1 cellular context compared by ENCODE assay signal in the genomic region with DNA sequence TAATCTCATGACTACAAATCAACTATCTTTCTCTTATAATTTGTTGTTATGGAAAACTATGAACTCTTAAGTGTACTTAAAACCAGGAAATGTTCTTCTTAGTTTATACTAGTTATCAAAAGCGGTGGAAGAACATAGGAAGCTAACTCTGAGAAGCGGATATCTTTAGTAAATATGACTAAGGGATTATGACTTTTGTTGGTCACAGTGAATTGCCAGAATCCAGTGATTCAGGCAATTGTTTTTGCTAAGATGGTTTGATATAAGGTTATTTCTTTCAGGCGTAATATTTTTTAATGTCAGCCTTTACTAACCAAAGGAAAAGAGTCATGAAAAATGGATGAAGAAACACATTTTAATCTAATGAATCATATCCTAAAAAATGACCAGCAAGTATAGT.
A peak's percentile ranks its signal among the peaks of the same experiment; 100 is the strongest.
TF ChIP-seq lines count a peak whose summit lies in the region.

No MANE protein-coding gene starts in this region.

TF ChIP-seq in SK-N-SH, 30 proteins besides CTCF, POLR2A, EP300 and RAD21 (continued from another document):
- TF ChIP-seq GABPA (IDR thresholded peaks at IDR 0.05; ENCODE audit: low read depth) = 0 out of 2 replicates have a peak, but pooled peaks have one; percentile 17
- TF ChIP-seq FOSL2 (IDR thresholded peaks at IDR 0.05; ENCODE audit: borderline replicate concordance, low read depth) = peak; percentile 93
- TF ChIP-seq ELF1 (IDR thresholded peaks at IDR 0.05) = peak; percentile 39; the same call in 1 of the 2 replicates
- TF ChIP-seq MEF2A (IDR thresholded peaks at IDR 0.05; ENCODE audit: borderline replicate concordance, low read depth) = peak; percentile 82
- peak; percentile 89 for TF ChIP-seq FOXM1 (IDR thresholded peaks at IDR 0.05; ENCODE audit: low read depth)
- TF ChIP-seq TAF1 (IDR thresholded peaks at IDR 0.05; ENCODE audit: borderline replicate concordance, low read depth, low read length) = no peak
- TF ChIP-seq MXI1 (IDR thresholded peaks at IDR 0.05; ENCODE audit: low read depth, low read length) = no peak
- TF ChIP-seq USF2 (IDR thresholded peaks at IDR 0.05; ENCODE audit: borderline replicate concordance, low read depth, low read length) = no peak
- TF ChIP-seq RFX5 (IDR thresholded peaks at IDR 0.05; ENCODE audit: low read length) = no peak
- TF ChIP-seq POLR2AphosphoS5 (IDR thresholded peaks at IDR 0.05; ENCODE audit: low read depth, low read length) = peak; percentile 34; the same call in 1 of the 2 replicates
- TF ChIP-seq JUND (IDR thresholded peaks at IDR 0.05) = peak; percentile 96
- peak; percentile 39 for TF ChIP-seq RXRA (IDR thresholded peaks at IDR 0.05; ENCODE audit: borderline replicate concordance, low read depth)
- TF ChIP-seq NFIC (IDR thresholded peaks at IDR 0.05; ENCODE audit: borderline replicate concordance) = peak; percentile 79; the same call in 1 of the 2 replicates
- no peak for TF ChIP-seq SIN3A (IDR thresholded peaks at IDR 0.05; ENCODE audit: borderline replicate concordance, low read depth, low read length)
- peak; percentile 90 for TF ChIP-seq TCF12 (IDR thresholded peaks at IDR 0.05)
- TF ChIP-seq, protein P1, sequence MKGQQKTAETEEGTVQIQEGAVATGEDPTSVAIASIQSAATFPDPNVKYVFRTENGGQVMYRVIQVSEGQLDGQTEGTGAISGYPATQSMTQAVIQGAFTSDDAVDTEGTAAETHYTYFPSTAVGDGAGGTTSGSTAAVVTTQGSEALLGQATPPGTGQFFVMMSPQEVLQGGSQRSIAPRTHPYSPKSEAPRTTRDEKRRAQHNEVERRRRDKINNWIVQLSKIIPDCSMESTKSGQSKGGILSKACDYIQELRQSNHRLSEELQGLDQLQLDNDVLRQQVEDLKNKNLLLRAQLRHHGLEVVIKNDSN (IDR thresholded peaks at IDR 0.05; ENCODE audit: borderline replicate concordance, low read depth) = no peak
- no peak for TF ChIP-seq RCOR1 (IDR thresholded peaks at IDR 0.05; ENCODE audit: low read length)
TF ChIP-seq in SK-N-SH: peak in this region for 14.
